Comparison of ENCODE assay signal across 8 cellular contexts in genomic region chr7:152697268-152697974, GRCh38. TPM values are rescaled to one million over a fixed set of nuclear protein-coding genes. Genes with fewer than 3 reads are reported as not detected.
DNase-seq lines count a peak whose midpoint lies in the region; ATAC-seq, FAIRE-seq and TF ChIP-seq lines count a peak whose summit lies in the region.
"Not testable (repeated sequence)": the region's sequence is repeated elsewhere in the genome, so short reads cannot be mapped to it uniquely, and the experiment has no call there.

No MANE protein-coding gene starts in this region.

- not testable (repeated sequence) for H3K9me3 Mint-ChIP-seq in HFFc6

- H4K20me1 ChIP-seq in K562 (replicated peaks; ENCODE audit: control insufficient read depth, insufficient read depth, low read length): not testable (repeated sequence)

- not testable (repeated sequence) for H4K8ac ChIP-seq in neuronal stem cell (ENCODE audit: low read depth, low read length)

- not testable (repeated sequence) for H3K9ac ChIP-seq in K562 (ENCODE audit: insufficient read depth in 1 of 2, low read depth in 2 of 2, low read length in 2 of 2)
- H3K9ac ChIP-seq in neuronal stem cell (ENCODE audit: low read depth, low read length, poor library complexity): peak overlapping the region; percentile 44

- not testable (repeated sequence) for H3K4me1 Mint-ChIP-seq in HFFc6 (ENCODE audit: low read depth)

- not testable (repeated sequence) for ATAC-seq in K562, upper lobe of right lung

- not testable (repeated sequence) for H3K18ac ChIP-seq in neuronal stem cell (ENCODE audit: low read length)

- H3K14ac ChIP-seq in neuronal stem cell (ENCODE audit: low read length): not testable (repeated sequence)

- CTCF ChIA-PET in HEK293 (lab: Yijun Ruan, JAX): interaction anchor here (0.6 kb wide), 1 partner anchor 32 kb away, joined by 3 read pairs; no protein-coding TSS in a partner anchor
- CTCF ChIA-PET in K562 (lab: Yijun Ruan, JAX; ENCODE audit: low intra/inter-chr PET ratio): not testable (repeated sequence)

- intact Hi-C loops in K562 (cut with micrococcal nuclease); sigmoid colon (cut with DNase I); upper lobe of right lung (cut with DNase I): not testable (repeated sequence)

- not testable (repeated sequence) for H3K27ac Mint-ChIP-seq in HFFc6

- H3K4me2 ChIP-seq in K562 (ENCODE audit: insufficient read depth, low read length); neuronal stem cell (ENCODE audit: insufficient read depth, low read length, poor library complexity, severe bottlenecking): not testable (repeated sequence)

- not testable (repeated sequence) for H3K36me3 Mint-ChIP-seq in HFFc6 (ENCODE audit: low read depth)

- H2AFZ ChIP-seq in K562 (ENCODE audit: low read depth, low read length); neuronal stem cell (ENCODE audit: low read length): not testable (repeated sequence)

- H3K27me3 Mint-ChIP-seq in HFFc6 (ENCODE audit: insufficient read depth): peaks cover 12% of the 10 kb centered on the region; the same call in 1 of the 2 replicates

- not testable (repeated sequence) for TF ChIP-seq CTCF in BE2C (IDR thresholded peaks at IDR 0.05; ENCODE audit: low read depth, low read length); HEK293 (tag by site-specific recombination; IDR thresholded peaks at IDR 0.05); HFFc6 (IDR thresholded peaks at IDR 0.05); VCaP (conservative IDR thresholded peaks at IDR 0.05); K562 (IDR thresholded peaks at IDR 0.05 in 2 of 3, conservative IDR thresholded peaks at IDR 0.05 in 1 of 3; ENCODE audit: insufficient read depth in 2 of 3, low read depth in 1 of 3, low read length in 3 of 3); sigmoid colon (IDR thresholded peaks at IDR 0.05); upper lobe of right lung (IDR thresholded peaks at IDR 0.05)

- not testable (repeated sequence) for TF ChIP-seq RAD21 in K562 (CRISPR knock-in tag; conservative IDR thresholded peaks at IDR 0.05 in 1 of 2, IDR thresholded peaks at IDR 0.05 in 1 of 2)

- H3K27me3 ChIP-seq in BE2C; K562 (ENCODE audit: control insufficient read depth in 2 of 2, insufficient read depth in 2 of 2, low read length in 2 of 2); neuronal stem cell (ENCODE audit: control insufficient read depth in 3 of 3, insufficient read depth in 3 of 3, low read depth in 1 of 3, low read length in 3 of 3); sigmoid colon; upper lobe of right lung: not testable (repeated sequence)

- H3K4me3 Mint-ChIP-seq in HFFc6: peak overlapping the region; percentile 67; the same call in 1 of the 2 replicates

- in situ Hi-C loops in K562 (cut with MboI): not testable (repeated sequence)

- H3K79me1 ChIP-seq in neuronal stem cell (ENCODE audit: low read depth, low read length): not testable (repeated sequence)

- not testable (repeated sequence) for H3K36me3 ChIP-seq in BE2C; HEK293 (ENCODE audit: control insufficient read depth in 2 of 2, insufficient read depth in 1 of 2, low read length in 2 of 2); K562 (ENCODE audit: control insufficient read depth, insufficient read depth, low read length); neuronal stem cell (replicated peaks in 1 of 2; ENCODE audit: control insufficient read depth in 2 of 2, insufficient read depth in 2 of 2, low read length in 2 of 2); sigmoid colon; upper lobe of right lung

- H3K27ac ChIP-seq in HEK293 (ENCODE audit: extremely low read depth, low read depth, low read length); K562 (ENCODE audit: extremely low read depth, low read depth, low read length); neuronal stem cell (replicated peaks; ENCODE audit: low read length); sigmoid colon; upper lobe of right lung: not testable (repeated sequence)
- peak overlapping the region; percentile 90 for H3K27ac ChIP-seq in VCaP

- H2BK15ac ChIP-seq in neuronal stem cell (ENCODE audit: low read length): not testable (repeated sequence)

- not testable (repeated sequence) for H2AK5ac ChIP-seq in neuronal stem cell (ENCODE audit: low read depth, low read length)

- not testable (repeated sequence) for H3K9me1 ChIP-seq in K562 (ENCODE audit: control insufficient read depth, insufficient read depth, low read length)

- DNase-seq in BE2C (peak; percentile 29), sigmoid colon (peak; percentile 10), upper lobe of right lung (peak; percentile 11)
- not testable (repeated sequence) for DNase-seq in HFFc6; K562 (ENCODE audit: extremely low read depth in 1 of 4, low spot score in 3 of 4); neuronal stem cell (ENCODE audit: low spot score)

- peaks cover 20% of the 10 kb centered on the region for H3K4me1 ChIP-seq in BE2C
- not testable (repeated sequence) for H3K4me1 ChIP-seq in HEK293 (ENCODE audit: control insufficient read depth, insufficient read depth, low read length); K562 (replicated peaks in 1 of 2; ENCODE audit: control insufficient read depth in 2 of 2, insufficient read depth in 2 of 2, low read length in 2 of 2); neuronal stem cell (ENCODE audit: control insufficient read depth in 2 of 2, insufficient read depth in 1 of 2, low read depth in 1 of 2, low read length in 2 of 2); sigmoid colon; upper lobe of right lung

- not testable (repeated sequence) for TF ChIP-seq POLR2A in K562 (conservative IDR thresholded peaks at IDR 0.05); sigmoid colon (IDR thresholded peaks at IDR 0.05)

- TF ChIP-seq EP300 in K562 (IDR thresholded peaks at IDR 0.05; ENCODE audit: low read length); sigmoid colon (IDR thresholded peaks at IDR 0.05): not testable (repeated sequence)

- H3K79me2 ChIP-seq in K562 (ENCODE audit: control insufficient read depth, insufficient read depth, low read length): not testable (repeated sequence)

- H3K23ac ChIP-seq in neuronal stem cell (ENCODE audit: low read depth, low read length, poor library complexity): not testable (repeated sequence)

- WGBS in K562 (ENCODE audit: insufficient coverage, low coverage, missing lambda C conversion rate): 56% methylated on average over 8 of the region's 12 CpGs
- WGBS in neuronal stem cell (ENCODE audit: extremely low coverage in 2 of 2, insufficient read length in 2 of 2, insufficient replicate concordance in 1 of 2), 2 donors: no CpG with 5 or more reads among the region's 12 CpGs
- WGBS in sigmoid colon, 2 donors: 81 to 84% methylated on average over 11 to 12 of the region's 12 CpGs

- not testable (repeated sequence) for H2BK12ac ChIP-seq in neuronal stem cell (ENCODE audit: low read length)

- not testable (repeated sequence) for BruUV-seq in K562 (replicated peaks; lab: Mats Ljungman, UMichigan)

- H3K4me3 ChIP-seq in BE2C (ENCODE audit: low read depth, low read length); HEK293 (ENCODE audit: low read depth, low read length); K562; neuronal stem cell (ENCODE audit: low read length in 2 of 2); sigmoid colon; upper lobe of right lung: not testable (repeated sequence)

- H4K91ac ChIP-seq in neuronal stem cell (ENCODE audit: low read depth, low read length, poor library complexity): not testable (repeated sequence)

- not testable (repeated sequence) for H3K4ac ChIP-seq in neuronal stem cell (ENCODE audit: low read length)

- not testable (repeated sequence) for H2BK5ac ChIP-seq in neuronal stem cell (ENCODE audit: low read length)

- FAIRE-seq in K562 (lab: Jason Lieb, UNC): not testable (repeated sequence)

- H2BK120ac ChIP-seq in neuronal stem cell (ENCODE audit: low read depth, low read length): not testable (repeated sequence)

- POLR2A ChIA-PET in HEK293 (lab: Yijun Ruan, JAX): interaction anchor here (1.4 kb wide), 1 partner anchor 9 kb away, joined by 3 read pairs; no protein-coding TSS in a partner anchor
- POLR2A ChIA-PET in K562 (lab: Yijun Ruan, JAX): not testable (repeated sequence)

- not testable (repeated sequence) for H3K9me3 ChIP-seq in BE2C; HEK293 (ENCODE audit: control insufficient read depth, insufficient read depth, low read depth, low read length); K562 (replicated peaks; ENCODE audit: control insufficient read depth, insufficient read depth, low read depth, low read length); neuronal stem cell (replicated peaks in 1 of 2; ENCODE audit: control insufficient read depth in 2 of 2, insufficient read depth in 1 of 2, low read depth in 1 of 2, low read length in 2 of 2); sigmoid colon; upper lobe of right lung

RNA-seq across cellular contexts. Expression of gene XRCC2, which starts 21.5 kb away (rescaled TPM):
- 1.1 TPM for polyA plus RNA-seq in BE2C (2012; ENCODE audit: insufficient read depth, insufficient read length, low read depth)
- 1 to 10 TPM; 1.8 to 3.8 (median 3.4) TPM for total RNA-seq in HFFc6 (2021; fragmentation: NEBNext Ultra II Directional; extraction: Animal tissue kit (Norgen Biotek cat#: 25700))
- total RNA-seq in K562 (2011; cell fraction: chromatin; rRNA removed; ENCODE audit: low replicate concordance): 29.4 and 103 TPM in 2 replicates
- total RNA-seq in K562 (2011; cell fraction: nucleolus; rRNA removed): 20.0 and 29.2 TPM in 2 replicates
- 43.2 and 46.0 TPM in 2 replicates for total RNA-seq in K562 (2011; cell fraction: nucleoplasm; rRNA removed)
- total RNA-seq in K562 (2014; rRNA removed) (35.1 and 38.1 TPM in 2 replicates), K562 (2014; rRNA removed; fragmentation: Illumina TruSeq; extraction: Trizol) (58.0 and 62.1 TPM in 2 replicates), K562 (2015; rRNA removed; fragmentation: Illumina TruSeq; extraction: Trizol) (46.5 and 52.0 TPM in 2 replicates), K562 (2021) (36.8 and 37.6 TPM in 2 replicates), sigmoid colon (under 1 TPM; 0.27 to 0.55 (median 0.34) TPM), upper lobe of right lung (0.46 TPM)
- polyA plus RNA-seq in K562 (2011; rRNA removed) (27.8 and 39.8 TPM in 2 replicates), K562 (2014; fragmentation: Illumina TruSeq; extraction: Trizol) (47.4 and 55.9 TPM in 2 replicates), K562 (2014; fragmentation: Nextera tagmentation; extraction: Ambion mirVana) (10 to 100 TPM; 16.2 to 22.4 TPM), K562 (2014; rRNA removed) (46.1 and 51.9 TPM in 2 replicates), sigmoid colon (1 to 10 TPM in 1 of 3 donors, under 1 TPM in 1, not detected in 1; 0.23 to 2.2 TPM)
- polyA plus RNA-seq in K562 (2011; cell fraction: cytosol; rRNA removed): 12.6 and 14.0 TPM in 2 replicates
- polyA plus RNA-seq in K562 (2011; cell fraction: nucleus; rRNA removed): 39.3 and 59.9 TPM in 2 replicates
- 21.2 and 21.9 TPM in 2 replicates for polyA plus RNA-seq in K562 (2012)
- polyA minus RNA-seq in K562 (2011; rRNA and poly(A)+ RNA removed): 36.0 and 43.9 TPM in 2 replicates
- 9.5 and 15.1 TPM in 2 replicates for polyA minus RNA-seq in K562 (2011; cell fraction: cytosol; rRNA and poly(A)+ RNA removed)
- 25.3 and 28.5 TPM in 2 replicates for polyA minus RNA-seq in K562 (2011; cell fraction: nucleus; rRNA and poly(A)+ RNA removed)
- 17.8 TPM for polyA plus RNA-seq in neuronal stem cell (2013, experiment 1 of 2)
- polyA plus RNA-seq in neuronal stem cell (2013, experiment 2 of 2): 18.0 TPM

Comparison
In these comparisons a context has a peak if more than half of its experiments do, and no peak if none do; other contexts are left out.
1. RNA of gene XRCC2, which starts 21.5 kb away (total RNA-seq): 20.0 to 103 TPM in K562; 1.8 to 3.8 TPM in HFFc6, 0.46 TPM in upper lobe of right lung (single experiment) and 0.27 to 0.55 TPM in sigmoid colon; every median in the first group is over 4 times any median in the second.